7 cellular contexts compared by ENCODE assay signal in genomic region chr22:20566420-20567260, GRCh38. TPM values are rescaled to one million over a fixed set of nuclear protein-coding genes. Genes with fewer than 3 reads are reported as not detected.
DNase-seq lines count a peak whose midpoint lies in the region; ATAC-seq and TF ChIP-seq lines count a peak whose summit lies in the region.

No MANE protein-coding gene starts in this region.

- no peaks in the 10 kb centered on the region for H3K9me3 Mint-ChIP-seq in activated naive CD8-positive, alpha-beta T cell treated with anti-CD3 and anti-CD28 coated beads, Interleukin-2, amount 10 ng/mL, durations not matched to agents 7 days and 5 days

- no peaks in the 10 kb centered on the region for H3K27me3 Mint-ChIP-seq in activated naive CD8-positive, alpha-beta T cell treated with anti-CD3 and anti-CD28 coated beads, Interleukin-2, amount 10 ng/mL, durations not matched to agents 7 days and 5 days

- H3K27ac ChIP-seq in RWPE1 = peak overlapping the region; percentile 97
- peak overlapping the region; percentile 20 to 59 (median 40) for H3K27ac ChIP-seq in transverse colon

- no peak overlapping the region for H3K4me3 ChIP-seq in transverse colon

- no peaks in the 10 kb centered on the region for H3K9me3 ChIP-seq in transverse colon

- H3K27ac Mint-ChIP-seq in activated naive CD8-positive, alpha-beta T cell treated with anti-CD3 and anti-CD28 coated beads, Interleukin-2, amount 10 ng/mL, durations not matched to agents 7 days and 5 days = peak overlapping the region; percentile 80

- TF ChIP-seq CTCF in RWPE1 (conservative IDR thresholded peaks at IDR 0.05; ENCODE audit: low read depth) (no peak), transverse colon (IDR thresholded peaks at IDR 0.05) (no peak), GM13977 (IDR thresholded peaks at IDR 0.05; ENCODE audit: extremely low read depth, insufficient read depth, missing control alignments) (no peak)

- intact Hi-C loops in transverse colon (cut with DNase I; ENCODE audit: low total_unique reads) = no loop called here

- TF ChIP-seq POLR2A in transverse colon (IDR thresholded peaks at IDR 0.05) = no peak

- TF ChIP-seq EP300 in transverse colon (IDR thresholded peaks at IDR 0.05; ENCODE audit: low read depth) = no peak

- peaks cover 74% of the 10 kb centered on the region for H3K4me1 Mint-ChIP-seq in activated naive CD8-positive, alpha-beta T cell treated with anti-CD3 and anti-CD28 coated beads, Interleukin-2, amount 10 ng/mL, durations not matched to agents 7 days and 5 days

- WGBS in transverse colon (ENCODE audit: low coverage in 1 of 2), 2 donors = 66% methylated on average over 14 of the region's 14 CpGs; no CpG with 5 or more reads in 1 of the 2 donors

- H3K4me1 ChIP-seq in transverse colon = peaks cover 0 to 38% (median 21%) of the 10 kb centered on the region in 4 donors

- peak; percentile 25 for ATAC-seq in activated naive CD8-positive, alpha-beta T cell treated with anti-CD3 and anti-CD28 coated beads, Interleukin-2, amount 10 ng/mL, durations not matched to agents 7 days and 5 days (ENCODE audit: low read depth)
- ATAC-seq in GM21526 (IDR thresholded peaks at IDR 0.05; ENCODE audit: low FRiP score, unreplicated experiment) = no peak

- in situ Hi-C loops in transverse colon (cut with MboI; ENCODE audit: low pct_ligation_motif_present in 1 of 4, low pct_unique_long_range_greater_than_20kb in 1 of 4, low sequenced_read_pairs in 3 of 4) = no loop called here
- in situ Hi-C loops in GM13977 (cut with MboI; ENCODE audit: low pct_unique_long_range_greater_than_20kb, low sequenced_read_pairs, unreplicated experiment) = no loop called here

- H3K36me3 ChIP-seq in transverse colon = peaks cover 0 to 41% (median 12%) of the 10 kb centered on the region in 4 donors

- CTCF ChIA-PET in RWPE1 (lab: Yijun Ruan, JAX) = interaction anchor here (0.6 to 0.7 kb wide), 2 partner anchors 12 to 370 kb away, joined by 3 read pairs; no protein-coding TSS in a partner anchor

- no peaks in the 10 kb centered on the region for H3K27me3 ChIP-seq in transverse colon

- H3K4me3 Mint-ChIP-seq in activated naive CD8-positive, alpha-beta T cell treated with anti-CD3 and anti-CD28 coated beads, Interleukin-2, amount 10 ng/mL, durations not matched to agents 7 days and 5 days = peak overlapping the region; percentile 65

- POLR2A ChIA-PET in RWPE1 (lab: Yijun Ruan, JAX; ENCODE audit: low non-redundant PET) = no interaction called here
- POLR2A ChIA-PET in activated naive CD8-positive, alpha-beta T cell treated with anti-CD3 and anti-CD28 coated beads, Interleukin-2, amount 10 ng/mL, durations not matched to agents 7 days and 5 days (lab: Charles Lee) = interaction anchor here (1.0 to 2.3 kb wide), 3 partner anchors 9 to 103 kb away, joined by 3 to 16 read pairs (median 12); no protein-coding TSS in a partner anchor

- DNase-seq in RWPE1 (ENCODE audit: low spot score) (peak; percentile 41), kidney tubule cell (ENCODE audit: low spot score) (peak; percentile 79), transverse colon (peak; percentile 46), NCI-H526 (lab: John Stamatoyannopoulos, UW) (no peak), GM13977 (ENCODE audit: low spot score) (no peak)
- no peak for DNase-seq in activated naive CD8-positive, alpha-beta T cell treated with anti-CD3 and anti-CD28 coated beads, Interleukin-2, amount 10 ng/mL, durations not matched to agents 7 days and 5 days

- peaks cover 46% of the 10 kb centered on the region for H3K36me3 Mint-ChIP-seq in activated naive CD8-positive, alpha-beta T cell treated with anti-CD3 and anti-CD28 coated beads, Interleukin-2, amount 10 ng/mL, durations not matched to agents 7 days and 5 days

RNA-seq across cellular contexts. Expression of gene MED15, which starts 59.2 kb away (rescaled TPM):
- total RNA-seq in activated naive CD8-positive, alpha-beta T cell treated with anti-CD3 and anti-CD28 coated beads, Interleukin-2, amount 10 ng/mL, durations not matched to agents 7 days and 5 days = 100 to 1,000 TPM; 227 to 233 TPM
- total RNA-seq in transverse colon = 100 to 1,000 TPM in 2 of 4 donors, 10 to 100 TPM in 2; 70.3 to 211 (median 116) TPM

Comparison
In these comparisons a context has a peak if more than half of its experiments do, and no peak if none do; other contexts are left out.
1. DNase-seq: peak in RWPE1 (single experiment), kidney tubule cell (single experiment) and transverse colon (single experiment); none in activated naive CD8-positive, alpha-beta T cell treated with anti-CD3 and anti-CD28 coated beads, Interleukin-2, amount 10 ng/mL, durations not matched to agents 7 days and 5 days (single experiment), NCI-H526 (0 of 2) and GM13977 (single experiment).